In the genomic region with DNA sequence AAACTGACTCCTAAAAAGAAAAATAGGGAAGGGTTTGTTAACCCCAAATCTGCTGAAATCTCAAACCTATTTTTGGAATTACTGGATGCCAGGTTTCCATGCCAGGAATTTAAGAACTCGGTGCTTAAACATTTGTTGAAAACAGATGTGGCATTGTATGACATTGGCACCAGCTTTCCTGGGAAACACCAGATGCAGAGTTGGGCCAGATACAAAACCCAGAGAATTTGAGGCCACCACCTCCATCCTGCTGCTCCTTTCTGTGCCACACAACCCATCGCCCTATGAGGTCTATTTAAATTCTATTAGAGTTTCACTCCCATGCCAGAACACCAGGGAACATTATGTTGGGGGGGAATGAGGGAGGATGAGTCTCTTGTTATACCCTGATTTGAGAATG, we compare ENCODE assay signal across 21 cellular contexts.
"Had no signal": no experiment of that assay in that cellular context is flagged by ENCODE, and none has a peak within 500 bp of the region (broad histone marks: within the 10 kb centered on the region; RNA-seq: fewer than 3 reads in every experiment).

No MANE protein-coding gene starts in this region.

- H3K4me1 Mint-ChIP-seq: activated naive CD4-positive, alpha-beta T cell treated with anti-CD3 and anti-CD28 coated beads, Interleukin-2, amount 50 U/mL, for 24 hours; stimulated activated memory B cell treated with anti-CD40 and anti-IgM and Interleukin-4, amounts not matched to agents 10 μg/mL and 1 μg/mL and 100 μg/mL, for 72 hours had no signal

- H3K4me1 ChIP-seq: adrenal gland, colonic mucosa, gastrocnemius medialis, heart right ventricle, sigmoid colon had no signal

- H3K27ac Mint-ChIP-seq: activated naive CD4-positive, alpha-beta T cell treated with anti-CD3 and anti-CD28 coated beads, Interleukin-2, amount 50 U/mL, for 24 hours; naive thymus-derived CD4-positive, alpha-beta T cell; stimulated activated memory B cell treated with anti-CD40 and anti-IgM and Interleukin-4, amounts not matched to agents 10 μg/mL and 1 μg/mL and 100 μg/mL, for 72 hours; T-helper 17 cell had no signal

- H3K9me3 Mint-ChIP-seq: activated naive CD4-positive, alpha-beta T cell treated with anti-CD3 and anti-CD28 coated beads, Interleukin-2, amount 50 U/mL, for 24 hours; naive thymus-derived CD4-positive, alpha-beta T cell; stimulated activated memory B cell treated with anti-CD40 and anti-IgM and Interleukin-4, amounts not matched to agents 10 μg/mL and 1 μg/mL and 100 μg/mL, for 72 hours had no signal

- DNase-seq: activated CD4-positive, alpha-beta T cell treated with anti-CD3 and anti-CD28 coated beads for 1 hour; activated CD8-positive, alpha-beta memory T cell treated with anti-CD3 and anti-CD28 coated beads for 24 hours; activated CD8-positive, alpha-beta memory T cell treated with anti-CD3 and anti-CD28 coated beads, Interleukin-2, amount 50 U/mL, for 48 hours; activated effector memory CD4-positive, alpha-beta T cell treated with Interleukin-2 at 50 U/mL for 16 hours; activated T-cell treated with anti-CD3 and anti-CD28 coated beads, Interleukin-2, amount 50 U/mL, for 48 hours; adrenal gland; colonic mucosa; erythroblast; gastrocnemius medialis; heart right ventricle; mesenchymal stem cell; naive thymus-derived CD4-positive, alpha-beta T cell; ovary; sigmoid colon; stimulated activated CD4-positive, alpha-beta T cell treated with anti-CD3 and anti-CD28 coated beads, Interleukin-4, amount 100 ng/mL, for 4 hours; T-helper 17 cell had no signal

- ATAC-seq: gastrocnemius medialis; heart right ventricle; naive thymus-derived CD4-positive, alpha-beta T cell; stimulated activated memory B cell treated with anti-CD40 and anti-IgM and Interleukin-4, amounts not matched to agents 10 μg/mL and 1 μg/mL and 100 μg/mL, for 72 hours; T-helper 17 cell had no signal

- H3K4me3 ChIP-seq: adrenal gland, cardiac muscle cell, colonic mucosa, gastrocnemius medialis, heart right ventricle, ovary, sigmoid colon, thyroid gland had no signal

- H3K4me3 Mint-ChIP-seq: activated naive CD4-positive, alpha-beta T cell treated with anti-CD3 and anti-CD28 coated beads, Interleukin-2, amount 50 U/mL, for 24 hours; naive thymus-derived CD4-positive, alpha-beta T cell; stimulated activated memory B cell treated with anti-CD40 and anti-IgM and Interleukin-4, amounts not matched to agents 10 μg/mL and 1 μg/mL and 100 μg/mL, for 72 hours; T-helper 17 cell had no signal

- H3K36me3 ChIP-seq: adrenal gland, cardiac muscle cell, colonic mucosa, gastrocnemius medialis, ovary, sigmoid colon, thyroid gland had no signal

- H3K27me3 ChIP-seq: adrenal gland, cardiac muscle cell, colonic mucosa, gastrocnemius medialis, heart right ventricle, ovary, sigmoid colon, thyroid gland had no signal

- H3K27ac ChIP-seq: adrenal gland, cardiac muscle cell, colonic mucosa, gastrocnemius medialis, heart right ventricle, ovary, sigmoid colon, thyroid gland, VCaP had no signal

- H3K27me3 Mint-ChIP-seq: activated naive CD4-positive, alpha-beta T cell treated with anti-CD3 and anti-CD28 coated beads, Interleukin-2, amount 50 U/mL, for 24 hours; naive thymus-derived CD4-positive, alpha-beta T cell; stimulated activated memory B cell treated with anti-CD40 and anti-IgM and Interleukin-4, amounts not matched to agents 10 μg/mL and 1 μg/mL and 100 μg/mL, for 72 hours; T-helper 17 cell had no signal

- H3K9me3 ChIP-seq: adrenal gland, colonic mucosa, gastrocnemius medialis, heart right ventricle, ovary, sigmoid colon, thyroid gland had no signal
